In genomic region chr1:231807498-231807897, GRCh38 we compare ENCODE assay signal across 24 cellular contexts.
A peak's percentile ranks its signal among the peaks of the same experiment; 100 is the strongest.
DNase-seq lines count a peak whose midpoint lies in the region; ATAC-seq, FAIRE-seq and TF ChIP-seq lines count a peak whose summit lies in the region.
"Had no signal": no experiment of that assay in that cellular context is flagged by ENCODE, and none has a peak within 500 bp of the region (broad histone marks: within the 10 kb centered on the region; RNA-seq: fewer than 3 reads in every experiment).

No MANE protein-coding gene starts in this region.

- no peaks in the 10 kb centered on the region for H3K27me3 ChIP-seq in MG63
- H3K27me3 ChIP-seq in body of pancreas = no peaks in the 10 kb centered on the region
- H3K27me3 ChIP-seq: BE2C, foreskin keratinocyte, SJSA1, upper lobe of right lung had no signal

- no peak for FAIRE-seq in GM19239 (lab: Jason Lieb, UNC)
- FAIRE-seq: A204.1, GM18507, HepG2 had no signal

- no peak overlapping the region for H3K4me3 Mint-ChIP-seq in dendritic cell treated with granulocyte-macrophage colony-stimulating factor and Interleukin-4, amounts not matched to agents 40 ng/mL and 50 ng/mL, for 4 days
- H3K4me3 Mint-ChIP-seq: activated naive CD8-positive, alpha-beta T cell treated with anti-CD3 and anti-CD28 coated beads, Interleukin-2, amount 50 U/mL, for 24 hours had no signal

- TF ChIP-seq CTCF in body of pancreas (IDR thresholded peaks at IDR 0.05) = no peak

- no peaks in the 10 kb centered on the region for H3K27me3 Mint-ChIP-seq in dendritic cell treated with granulocyte-macrophage colony-stimulating factor and Interleukin-4, amounts not matched to agents 40 ng/mL and 50 ng/mL, for 4 days
- H3K27me3 Mint-ChIP-seq: activated naive CD8-positive, alpha-beta T cell treated with anti-CD3 and anti-CD28 coated beads, Interleukin-2, amount 50 U/mL, for 24 hours had no signal

- TF ChIP-seq POLR2A in body of pancreas (IDR thresholded peaks at IDR 0.05) = no peak

- peaks cover 37% of the 10 kb centered on the region for H3K36me3 Mint-ChIP-seq in dendritic cell treated with granulocyte-macrophage colony-stimulating factor and Interleukin-4, amounts not matched to agents 40 ng/mL and 50 ng/mL, for 4 days (ENCODE audit: low read depth)

- H3K36me3 ChIP-seq in MG63 (no peaks in the 10 kb centered on the region), body of pancreas (replicated peaks in 1 of 2; ENCODE audit: insufficient read depth in 1 of 2, low read depth in 2 of 2) (no peaks in the 10 kb centered on the region)
- H3K36me3 ChIP-seq: BE2C, SJSA1, upper lobe of right lung had no signal

- intact Hi-C loops in dendritic cell treated with granulocyte-macrophage colony-stimulating factor and Interleukin-4, amounts not matched to agents 40 ng/mL and 50 ng/mL, for 4 days (cut with micrococcal nuclease) = loop anchor here (5.0 kb wide), 1 partner anchor 180 kb away; the partner anchor contains the start of gene DISC1
- intact Hi-C loops in body of pancreas (cut with DNase I) = no loop called here

- H3K4me1 Mint-ChIP-seq in dendritic cell treated with granulocyte-macrophage colony-stimulating factor and Interleukin-4, amounts not matched to agents 40 ng/mL and 50 ng/mL, for 4 days (ENCODE audit: low read depth) = peaks cover 60% of the 10 kb centered on the region
- H3K4me1 Mint-ChIP-seq: activated naive CD8-positive, alpha-beta T cell treated with anti-CD3 and anti-CD28 coated beads, Interleukin-2, amount 50 U/mL, for 24 hours had no signal

- H3K27ac ChIP-seq in body of pancreas = no peak overlapping the region
- H3K27ac ChIP-seq: foreskin keratinocyte, SJSA1, upper lobe of right lung had no signal

- DNase-seq in NCI-H2081 (lab: John Stamatoyannopoulos, UW) (peak; percentile 10 to 50), NCI-H2081 treated with DMSO at 0.1 percent for 48 hours (lab: John Stamatoyannopoulos, UW) (no peak), MG63 (peak; percentile 65), NCI-H2196 treated with DMSO at 0.1 percent for 48 hours (lab: John Stamatoyannopoulos, UW; ENCODE audit: unreplicated experiment) (peak; percentile 29), body of pancreas (no peak), amniotic stem cell (lab: John Stamatoyannopoulos, UW) (no peak), GM19239 (ENCODE audit: insufficient read length, low spot score) (no peak)
- DNase-seq: activated CD4-positive, alpha-beta T cell treated with anti-CD3 and anti-CD28 coated beads, Interleukin-2, amount 50 U/mL, for 1 hour; activated CD8-positive, alpha-beta memory T cell treated with anti-CD3 and anti-CD28 coated beads, Interleukin-2, amount 50 U/mL, for 4 hours; activated naive CD8-positive, alpha-beta T cell treated with anti-CD3 and anti-CD28 coated beads, Interleukin-2, amount 50 U/mL, for 24 hours; Caco-2; foreskin keratinocyte; islet precursor cell; mammary epithelial cell; NCI-H2029; T-helper 2 cell; upper lobe of right lung had no signal

- H3K4me3 ChIP-seq in MG63 (no peak overlapping the region), body of pancreas (no peak overlapping the region)
- H3K4me3 ChIP-seq: SJSA1, upper lobe of right lung had no signal

- no peaks in the 10 kb centered on the region for H3K4me1 ChIP-seq in body of pancreas
- H3K4me1 ChIP-seq: BE2C, Caco-2, foreskin keratinocyte, upper lobe of right lung had no signal

- H3K9me3 Mint-ChIP-seq in dendritic cell treated with granulocyte-macrophage colony-stimulating factor and Interleukin-4, amounts not matched to agents 40 ng/mL and 50 ng/mL, for 4 days = no peaks in the 10 kb centered on the region
- H3K9me3 Mint-ChIP-seq: activated naive CD8-positive, alpha-beta T cell treated with anti-CD3 and anti-CD28 coated beads, Interleukin-2, amount 50 U/mL, for 24 hours; activated T-helper 2 cell treated with anti-CD3 and anti-CD28 coated beads, Interferon-gamma antibody, Interleukin-2, Interleukin-4, amounts not matched to agents 10 μg/mL and 5 μg/mL and 100 μg/mL, durations not matched to agents 14 hours and 24 hours and 36 hours had no signal

- H3K27ac Mint-ChIP-seq in dendritic cell treated with granulocyte-macrophage colony-stimulating factor and Interleukin-4, amounts not matched to agents 40 ng/mL and 50 ng/mL, for 4 days = peak overlapping the region; percentile 91
- H3K27ac Mint-ChIP-seq: activated naive CD8-positive, alpha-beta T cell treated with anti-CD3 and anti-CD28 coated beads, Interleukin-2, amount 50 U/mL, for 24 hours; activated T-helper 2 cell treated with anti-CD3 and anti-CD28 coated beads, Interferon-gamma antibody, Interleukin-2, Interleukin-4, amounts not matched to agents 10 μg/mL and 5 μg/mL and 100 μg/mL, durations not matched to agents 14 hours and 24 hours and 36 hours had no signal

- H3K9me3 ChIP-seq in MG63 = no peaks in the 10 kb centered on the region
- no peaks in the 10 kb centered on the region for H3K9me3 ChIP-seq in body of pancreas
- H3K9me3 ChIP-seq: BE2C, Caco-2, SJSA1, upper lobe of right lung had no signal

- 45 to 58% methylated on average over 2 of the region's 2 CpGs for WGBS in body of pancreas, 2 donors

- ATAC-seq in body of pancreas = no peak
- ATAC-seq: activated naive CD8-positive, alpha-beta T cell treated with anti-CD3 and anti-CD28 coated beads, Interleukin-2, amount 50 U/mL, for 24 hours had no signal

Comparison
In these comparisons a context has a peak if more than half of its experiments do, and no peak if none do; other contexts are left out.
1. DNase-seq: peak in NCI-H2081 (2 of 2), MG63 (single experiment) and NCI-H2196 treated with DMSO at 0.1 percent for 48 hours (single experiment); none in NCI-H2081 treated with DMSO at 0.1 percent for 48 hours (single experiment), body of pancreas (0 of 4), amniotic stem cell (single experiment) and GM19239 (single experiment).